10 cellular contexts compared by ENCODE assay signal in the genomic region with DNA sequence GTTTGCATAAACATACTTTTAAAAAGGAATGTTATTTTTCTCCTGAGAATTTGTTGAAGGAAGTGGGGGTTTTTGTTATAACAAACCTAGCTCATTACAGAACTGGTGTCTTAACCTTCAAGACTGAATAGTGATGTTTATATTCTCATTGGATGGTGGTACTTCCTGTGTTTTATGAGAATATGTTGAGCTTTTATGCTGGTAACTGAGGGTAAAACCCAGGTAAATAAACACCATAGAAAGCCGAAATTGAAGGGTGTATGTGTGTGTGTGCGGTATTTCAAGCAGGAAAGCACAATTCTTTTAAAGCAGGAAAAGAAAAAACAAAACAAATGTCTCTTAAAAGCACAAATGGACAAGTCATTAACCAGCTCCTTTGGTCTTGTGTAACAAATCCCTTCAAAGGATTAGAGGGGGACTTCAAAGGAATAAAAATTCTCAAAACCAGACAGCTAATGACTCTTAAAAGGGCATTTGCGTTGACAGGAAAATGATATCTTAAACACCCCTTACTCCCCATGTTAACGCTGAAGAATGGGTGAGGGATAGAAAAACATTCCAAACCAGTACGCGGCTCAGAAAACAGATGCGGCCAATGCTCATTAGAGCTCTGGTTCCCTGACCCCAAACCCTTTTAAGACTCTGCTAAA. TPM values are rescaled to one million over a fixed set of nuclear protein-coding genes. Genes with fewer than 3 reads are reported as not detected.
A peak's percentile ranks its signal among the peaks of the same experiment; 100 is the strongest.
DNase-seq lines count a peak whose midpoint lies in the region; ATAC-seq and TF ChIP-seq lines count a peak whose summit lies in the region.
"Had no signal": no experiment of that assay in that cellular context is flagged by ENCODE, and none has a peak within 500 bp of the region (broad histone marks: within the 10 kb centered on the region; RNA-seq: fewer than 3 reads in every experiment).

No MANE protein-coding gene starts in this region.

- DNase-seq in CD14-positive monocyte (ENCODE audit: low spot score) (no peak), dermis blood vessel endothelial cell (peak; percentile 42), nephron progenitor cell (no peak), NCI-H226 (no peak), foreskin fibroblast (no peak), RPMI8226 (no peak)
- DNase-seq: effector CD8-positive, alpha-beta T cell; T1000 had no signal

- no peaks in the 10 kb centered on the region for H3K9me3 Mint-ChIP-seq in CD14-positive monocyte
- no peaks in the 10 kb centered on the region for H3K9me3 Mint-ChIP-seq in nephron progenitor cell

- TF ChIP-seq CTCF in CD14-positive monocyte (IDR thresholded peaks at IDR 0.05) (no peak), nephron progenitor cell (IDR thresholded peaks at IDR 0.05) (no peak), foreskin fibroblast (IDR thresholded peaks at IDR 0.05; ENCODE audit: low read depth, low read length) (no peak)

- H3K4me3 Mint-ChIP-seq in CD14-positive monocyte (peak overlapping the region; percentile 92 to 98), nephron progenitor cell (peak overlapping the region; percentile 86)

- H3K36me3 ChIP-seq in KOPT-K1 (ENCODE audit: insufficient read depth, low read length): peaks cover 50% of the 10 kb centered on the region

- H3K27ac Mint-ChIP-seq in CD14-positive monocyte (peak overlapping the region; percentile 88 to 96 (median 91)), nephron progenitor cell (peak overlapping the region; percentile 29)

- no peak overlapping the region for H3K4me3 ChIP-seq in foreskin fibroblast (ENCODE audit: low read depth in 1 of 2, low read length in 2 of 2)

- H3K27me3 Mint-ChIP-seq in CD14-positive monocyte (ENCODE audit: low read depth in 3 of 3) (no peaks in the 10 kb centered on the region), nephron progenitor cell (ENCODE audit: low read depth, poor library complexity) (peaks cover 4% of the 10 kb centered on the region)

- no peaks in the 10 kb centered on the region for H3K9me3 ChIP-seq in KOPT-K1 (ENCODE audit: insufficient read depth, low read length, poor library complexity, severe bottlenecking)

- ATAC-seq in GM21423 (IDR thresholded peaks at IDR 0.05; ENCODE audit: unreplicated experiment): no peak

- H3K4me1 Mint-ChIP-seq in CD14-positive monocyte: peaks cover 69% of the 10 kb centered on the region
- peaks cover 51% of the 10 kb centered on the region for H3K4me1 Mint-ChIP-seq in nephron progenitor cell

- H3K27ac ChIP-seq in KOPT-K1 (ENCODE audit: low read depth, low read length, poor library complexity, severe bottlenecking): peak overlapping the region; percentile 97

- H3K36me3 Mint-ChIP-seq in CD14-positive monocyte (peaks cover 33 to 34% of the 10 kb centered on the region in 2 donors), nephron progenitor cell (ENCODE audit: low read depth) (no peaks in the 10 kb centered on the region)

- intact Hi-C loops in CD14-positive monocyte (cut with micrococcal nuclease): loop anchor here (5.0 to 10.0 kb wide), 3 partner anchors 34 to 487 kb away; a partner anchor contains a TSS

RNA-seq across cellular contexts. Expression of a gene that starts 23.8 kb away (rescaled TPM):
- 10 to 100 TPM; 48.8 to 75.8 TPM for polyA plus RNA-seq in CD14-positive monocyte
- 107 and 149 TPM in 2 replicates for total RNA-seq in dermis blood vessel endothelial cell
